16 cellular contexts compared by ENCODE assay signal in the genomic region with DNA sequence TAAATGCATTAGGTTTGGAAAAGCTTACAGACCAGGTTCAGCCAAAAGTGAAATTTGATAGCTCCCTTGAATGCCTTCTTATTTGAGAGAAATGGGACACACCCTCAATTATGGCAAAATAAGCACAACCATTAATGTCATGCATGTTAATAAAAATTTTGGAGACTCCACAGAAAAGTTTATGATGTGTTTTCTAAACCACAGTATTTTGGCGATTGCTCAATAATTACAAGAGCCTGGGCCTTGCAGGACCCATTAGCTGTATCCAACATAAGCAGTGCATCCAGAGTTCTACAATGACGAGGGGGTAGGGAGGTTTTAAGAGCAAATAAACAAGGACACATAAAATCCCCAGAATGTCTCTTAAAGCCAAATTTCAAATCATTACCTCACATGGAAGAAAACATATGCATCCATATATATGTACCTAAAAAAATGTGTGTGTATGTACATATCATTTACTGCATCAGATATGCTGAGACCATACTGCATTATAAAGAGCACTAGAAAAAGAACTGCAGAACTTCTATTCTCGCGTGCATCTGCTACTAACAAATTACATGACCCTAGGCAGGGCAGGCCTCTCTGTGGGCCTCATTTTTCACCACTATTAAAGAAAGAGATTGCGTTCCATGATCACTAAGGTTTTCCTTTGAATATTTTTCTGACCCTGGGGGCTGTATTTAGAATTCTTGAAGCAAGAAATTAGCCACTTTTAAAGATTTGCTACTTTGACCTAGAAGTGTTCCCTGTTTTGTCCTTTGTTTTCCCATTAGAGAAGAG. TPM values are rescaled to one million over a fixed set of nuclear protein-coding genes. Genes with fewer than 3 reads are reported as not detected.
DNase-seq lines count a peak whose midpoint lies in the region; ATAC-seq and TF ChIP-seq lines count a peak whose summit lies in the region.
"Had no signal": no experiment of that assay in that cellular context is flagged by ENCODE, and none has a peak within 500 bp of the region (broad histone marks: within the 10 kb centered on the region; RNA-seq: fewer than 3 reads in every experiment).

No MANE protein-coding gene starts in this region.

- H3K4me1 ChIP-seq in PC-3 (ENCODE audit: insufficient read depth, low read length), result peaks cover 17% of the 10 kb centered on the region
- H3K4me1 ChIP-seq: A549, colonic mucosa had no signal

- no peaks in the 10 kb centered on the region for H3F3A ChIP-seq in PC-3 (ENCODE audit: low read length, unreplicated experiment)

- TF ChIP-seq CTCF in PC-3 (conservative IDR thresholded peaks at IDR 0.05; ENCODE audit: low read depth, low read length) (no peak), fibroblast of the aortic adventitia (IDR thresholded peaks at IDR 0.05; ENCODE audit: insufficient read depth, low read length) (no peak)

- H3K9ac ChIP-seq in PC-3 (ENCODE audit: low read length), result peak overlapping the region; percentile 77

- H2AFZ ChIP-seq in PC-3 (ENCODE audit: low read length), result peak overlapping the region; percentile 15; the same call in 1 of the 2 replicates

- peaks cover 4% of the 10 kb centered on the region; the same call in 1 of the 2 replicates for H3K27me3 ChIP-seq in PC-3 (ENCODE audit: low read length)
- H3K27me3 ChIP-seq: adrenal gland, colonic mucosa, MG63 had no signal

- H3K79me2 ChIP-seq in PC-3 (ENCODE audit: low read length), result no peaks in the 10 kb centered on the region

- BruUV-seq in PC-3 (replicated peaks; lab: Mats Ljungman, UMichigan), result no TSS peak

- H3K9me2 ChIP-seq in PC-3 (replicated peaks; ENCODE audit: low read length), result no peaks in the 10 kb centered on the region

- no peaks in the 10 kb centered on the region for H4K20me1 ChIP-seq in PC-3 (ENCODE audit: low read length)

- peak overlapping the region; percentile 94 for H3K27ac ChIP-seq in PC-3 (ENCODE audit: low read length)
- H3K27ac ChIP-seq: A549, adrenal gland, colonic mucosa had no signal

- no peak; the same call in none of the 2 replicates for ATAC-seq in PC-3
- no peak for ATAC-seq in GM21717 (IDR thresholded peaks at IDR 0.05; ENCODE audit: unreplicated experiment)
- ATAC-seq: activated T-cell treated with anti-CD3 and anti-CD28 coated beads, Interleukin-2, amount 50 U/mL, for 4 hours had no signal

- DNase-seq in NCI-H2227 (lab: John Stamatoyannopoulos, UW; ENCODE audit: unreplicated experiment), result peak; percentile 62
- no peak for DNase-seq in NCI-H2227 treated with DMSO at 0.1 percent for 48 hours (lab: John Stamatoyannopoulos, UW)
- DNase-seq in PC-3, result peak; percentile 35
- peak; percentile 27 for DNase-seq in fibroblast of the aortic adventitia (ENCODE audit: low read depth)
- DNase-seq in superior temporal gyrus (ENCODE audit: extremely low spot score), result peak; percentile 11
- no peak for DNase-seq in pons (ENCODE audit: low spot score)
- DNase-seq in cerebellar cortex (ENCODE audit: low spot score), result no peak
- DNase-seq: activated CD4-positive, alpha-beta T cell treated with anti-CD3 and anti-CD28 coated beads for 48 hours; activated T-cell treated with anti-CD3 and anti-CD28 coated beads, Interleukin-2, amount 50 U/mL, for 4 hours; adrenal gland; colonic mucosa; HCEC 1CT; MG63 had no signal

- no peak overlapping the region for H3K4me3 ChIP-seq in PC-3 (ENCODE audit: low read length)
- H3K4me3 ChIP-seq in fibroblast of the aortic adventitia (ENCODE audit: low read depth, low read length), result no peak overlapping the region
- H3K4me3 ChIP-seq: A549, adrenal gland, colonic mucosa, lung, MG63 had no signal

- CTCF ChIA-PET in PC-3 (lab: Charles Lee), result interaction anchor here (0.6 to 0.9 kb wide), 2 partner anchors 38 to 184 kb away, joined by 3 to 4 read pairs; a partner anchor contains a TSS

- no peak overlapping the region for H3K4me2 ChIP-seq in PC-3 (ENCODE audit: low read length)
- H3K4me2 ChIP-seq: A549 had no signal

- H3K9me3 ChIP-seq in PC-3 (ENCODE audit: low read length), result 0 out of 2 replicates have a peak, but pooled peaks cover 8% of the 10 kb centered on the region
- H3K9me3 ChIP-seq: adrenal gland, colonic mucosa had no signal

- no peaks in the 10 kb centered on the region for H3K36me3 ChIP-seq in PC-3 (ENCODE audit: low read depth, low read length)
- H3K36me3 ChIP-seq: adrenal gland, colonic mucosa, MG63 had no signal

- intact Hi-C loops in PC-3 (cut with micrococcal nuclease), result no loop called here

- POLR2A ChIA-PET in PC-3 (lab: Charles Lee; ENCODE audit: unreplicated experiment), result interaction anchor here (0.7 kb wide), 1 partner anchor 28 kb away, joined by 3 read pairs; no protein-coding TSS in a partner anchor

RNA-seq across cellular contexts. Expression of a gene that starts 38.0 kb away (rescaled TPM):
- total RNA-seq in PC-3 (2014; rRNA removed), result 5.0 and 6.5 TPM in 2 replicates
- 1.9 and 11.0 TPM in 2 replicates for total RNA-seq in fibroblast of the aortic adventitia (ENCODE audit: low replicate concordance)

RNA-seq across cellular contexts. Expression of a gene that starts 49.9 kb away (rescaled TPM):
- total RNA-seq in PC-3 (2014; rRNA removed) (0.35 and 2.1 TPM in 2 replicates), fibroblast of the aortic adventitia (ENCODE audit: low replicate concordance) (0.63 and 4.0 TPM in 2 replicates)

Comparison
In these comparisons a context has a peak if more than half of its experiments do, and no peak if none do; other contexts are left out.
1. DNase-seq: peak in NCI-H2227 (single experiment), PC-3 (single experiment), fibroblast of the aortic adventitia (single experiment) and superior temporal gyrus (single experiment); none in NCI-H2227 treated with DMSO at 0.1 percent for 48 hours (single experiment), pons (single experiment) and cerebellar cortex (single experiment).